In the genomic region with DNA sequence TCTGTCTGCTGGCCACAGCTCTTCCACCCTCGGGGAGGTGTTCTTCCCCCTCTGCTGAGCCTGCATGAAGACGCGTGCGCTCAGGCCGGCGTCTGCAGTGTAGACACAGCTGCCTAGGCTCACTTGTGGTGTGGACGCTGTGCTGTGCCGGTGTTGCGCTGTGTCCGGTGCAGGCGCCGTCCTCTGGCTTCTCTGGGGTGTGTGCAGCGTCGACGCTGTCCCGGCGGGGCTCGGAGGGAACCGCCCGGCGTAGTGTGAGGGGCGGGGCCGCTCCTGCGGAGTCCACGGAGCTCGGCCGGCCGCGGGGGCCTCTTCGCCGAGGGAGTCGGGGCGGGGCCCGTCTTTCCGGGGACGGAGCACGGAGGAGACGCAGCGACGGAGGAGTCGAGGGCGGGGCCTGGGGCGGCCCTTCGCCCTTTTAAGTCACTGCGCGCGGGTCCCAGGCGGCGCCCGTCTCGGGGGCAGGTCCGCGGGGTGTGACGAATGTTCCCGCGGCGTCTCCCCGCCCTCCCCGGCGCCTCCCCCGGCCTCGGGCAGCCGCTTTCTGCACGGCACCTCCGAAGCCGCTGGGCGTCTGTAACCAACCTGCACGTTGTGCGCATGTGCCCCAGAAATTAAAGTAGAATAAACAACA, we compare ENCODE assay signal across 1 cellular context.
TF ChIP-seq lines count a peak whose summit lies in the region.

No MANE protein-coding gene starts in this region.

TF ChIP-seq in HEK293, 187 proteins besides CTCF, POLR2A, EP300 and RAD21 (continued from another document and continues in another):
- TF ChIP-seq, protein P1, sequence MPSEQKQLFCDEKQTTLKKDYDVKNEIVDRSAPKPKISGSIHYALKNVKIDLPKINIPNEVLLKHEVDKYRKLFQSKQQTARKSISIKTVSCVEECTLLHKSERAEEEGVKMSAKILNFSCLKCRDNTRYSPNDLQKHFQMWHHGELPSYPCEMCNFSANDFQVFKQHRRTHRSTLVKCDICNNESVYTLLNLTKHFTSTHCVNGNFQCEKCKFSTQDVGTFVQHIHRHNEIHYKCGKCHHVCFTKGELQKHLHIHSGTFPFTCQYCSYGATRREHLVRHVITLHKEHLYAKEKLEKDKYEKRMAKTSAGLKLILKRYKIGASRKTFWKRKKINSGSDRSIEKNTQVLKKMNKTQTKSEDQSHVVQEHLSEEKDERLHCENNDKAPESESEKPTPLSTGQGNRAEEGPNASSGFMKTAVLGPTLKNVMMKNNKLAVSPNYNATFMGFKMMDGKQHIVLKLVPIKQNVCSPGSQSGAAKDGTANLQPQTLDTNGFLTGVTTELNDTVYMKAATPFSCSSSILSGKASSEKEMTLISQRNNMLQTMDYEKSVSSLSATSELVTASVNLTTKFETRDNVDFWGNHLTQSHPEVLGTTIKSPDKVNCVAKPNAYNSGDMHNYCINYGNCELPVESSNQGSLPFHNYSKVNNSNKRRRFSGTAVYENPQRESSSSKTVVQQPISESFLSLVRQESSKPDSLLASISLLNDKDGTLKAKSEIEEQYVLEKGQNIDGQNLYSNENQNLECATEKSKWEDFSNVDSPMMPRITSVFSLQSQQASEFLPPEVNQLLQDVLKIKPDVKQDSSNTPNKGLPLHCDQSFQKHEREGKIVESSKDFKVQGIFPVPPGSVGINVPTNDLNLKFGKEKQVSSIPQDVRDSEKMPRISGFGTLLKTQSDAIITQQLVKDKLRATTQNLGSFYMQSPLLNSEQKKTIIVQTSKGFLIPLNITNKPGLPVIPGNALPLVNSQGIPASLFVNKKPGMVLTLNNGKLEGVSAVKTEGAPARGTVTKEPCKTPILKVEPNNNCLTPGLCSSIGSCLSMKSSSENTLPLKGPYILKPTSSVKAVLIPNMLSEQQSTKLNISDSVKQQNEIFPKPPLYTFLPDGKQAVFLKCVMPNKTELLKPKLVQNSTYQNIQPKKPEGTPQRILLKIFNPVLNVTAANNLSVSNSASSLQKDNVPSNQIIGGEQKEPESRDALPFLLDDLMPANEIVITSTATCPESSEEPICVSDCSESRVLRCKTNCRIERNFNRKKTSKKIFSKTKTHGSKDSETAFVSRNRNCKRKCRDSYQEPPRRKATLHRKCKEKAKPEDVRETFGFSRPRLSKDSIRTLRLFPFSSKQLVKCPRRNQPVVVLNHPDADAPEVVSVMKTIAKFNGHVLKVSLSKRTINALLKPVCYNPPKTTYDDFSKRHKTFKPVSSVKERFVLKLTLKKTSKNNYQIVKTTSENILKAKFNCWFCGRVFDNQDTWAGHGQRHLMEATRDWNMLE (tag by site-specific recombination; conservative IDR thresholded peaks at IDR 0.05; ENCODE audit: low read depth), result no peak
- TF ChIP-seq ZBTB8A (tag by site-specific recombination; IDR thresholded peaks at IDR 0.05), result peak; percentile 95
- TF ChIP-seq, protein P2, sequence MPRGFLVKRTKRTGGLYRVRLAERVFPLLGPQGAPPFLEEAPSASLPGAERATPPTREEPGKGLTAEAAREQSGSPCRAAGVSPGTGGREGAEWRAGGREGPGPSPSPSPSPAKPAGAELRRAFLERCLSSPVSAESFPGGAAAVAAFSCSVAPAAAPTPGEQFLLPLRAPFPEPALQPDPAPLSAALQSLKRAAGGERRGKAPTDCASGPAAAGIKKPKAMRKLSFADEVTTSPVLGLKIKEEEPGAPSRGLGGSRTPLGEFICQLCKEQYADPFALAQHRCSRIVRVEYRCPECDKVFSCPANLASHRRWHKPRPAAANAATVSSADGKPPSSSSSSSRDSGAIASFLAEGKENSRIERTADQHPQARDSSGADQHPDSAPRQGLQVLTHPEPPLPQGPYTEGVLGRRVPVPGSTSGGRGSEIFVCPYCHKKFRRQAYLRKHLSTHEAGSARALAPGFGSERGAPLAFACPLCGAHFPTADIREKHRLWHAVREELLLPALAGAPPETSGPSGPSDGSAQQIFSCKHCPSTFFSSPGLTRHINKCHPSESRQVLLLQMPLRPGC (tag by site-specific recombination; IDR thresholded peaks at IDR 0.05), result no peak
- TF ChIP-seq ZNF23 (tag by site-specific recombination; IDR thresholded peaks at IDR 0.05; ENCODE audit: borderline replicate concordance), result no peak
- TF ChIP-seq ZNF843 (tag by site-specific recombination; IDR thresholded peaks at IDR 0.05), result no peak
- TF ChIP-seq ZNF510 (tag by site-specific recombination; IDR thresholded peaks at IDR 0.05; ENCODE audit: insufficient replicate concordance), result no peak
- peak; percentile 85 for TF ChIP-seq KLF10 (tag by site-specific recombination; IDR thresholded peaks at IDR 0.05)
- TF ChIP-seq, protein P3, sequence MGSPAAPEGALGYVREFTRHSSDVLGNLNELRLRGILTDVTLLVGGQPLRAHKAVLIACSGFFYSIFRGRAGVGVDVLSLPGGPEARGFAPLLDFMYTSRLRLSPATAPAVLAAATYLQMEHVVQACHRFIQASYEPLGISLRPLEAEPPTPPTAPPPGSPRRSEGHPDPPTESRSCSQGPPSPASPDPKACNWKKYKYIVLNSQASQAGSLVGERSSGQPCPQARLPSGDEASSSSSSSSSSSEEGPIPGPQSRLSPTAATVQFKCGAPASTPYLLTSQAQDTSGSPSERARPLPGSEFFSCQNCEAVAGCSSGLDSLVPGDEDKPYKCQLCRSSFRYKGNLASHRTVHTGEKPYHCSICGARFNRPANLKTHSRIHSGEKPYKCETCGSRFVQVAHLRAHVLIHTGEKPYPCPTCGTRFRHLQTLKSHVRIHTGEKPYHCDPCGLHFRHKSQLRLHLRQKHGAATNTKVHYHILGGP (tag by site-specific recombination; IDR thresholded peaks at IDR 0.05), result no peak
- TF ChIP-seq, protein P4, sequence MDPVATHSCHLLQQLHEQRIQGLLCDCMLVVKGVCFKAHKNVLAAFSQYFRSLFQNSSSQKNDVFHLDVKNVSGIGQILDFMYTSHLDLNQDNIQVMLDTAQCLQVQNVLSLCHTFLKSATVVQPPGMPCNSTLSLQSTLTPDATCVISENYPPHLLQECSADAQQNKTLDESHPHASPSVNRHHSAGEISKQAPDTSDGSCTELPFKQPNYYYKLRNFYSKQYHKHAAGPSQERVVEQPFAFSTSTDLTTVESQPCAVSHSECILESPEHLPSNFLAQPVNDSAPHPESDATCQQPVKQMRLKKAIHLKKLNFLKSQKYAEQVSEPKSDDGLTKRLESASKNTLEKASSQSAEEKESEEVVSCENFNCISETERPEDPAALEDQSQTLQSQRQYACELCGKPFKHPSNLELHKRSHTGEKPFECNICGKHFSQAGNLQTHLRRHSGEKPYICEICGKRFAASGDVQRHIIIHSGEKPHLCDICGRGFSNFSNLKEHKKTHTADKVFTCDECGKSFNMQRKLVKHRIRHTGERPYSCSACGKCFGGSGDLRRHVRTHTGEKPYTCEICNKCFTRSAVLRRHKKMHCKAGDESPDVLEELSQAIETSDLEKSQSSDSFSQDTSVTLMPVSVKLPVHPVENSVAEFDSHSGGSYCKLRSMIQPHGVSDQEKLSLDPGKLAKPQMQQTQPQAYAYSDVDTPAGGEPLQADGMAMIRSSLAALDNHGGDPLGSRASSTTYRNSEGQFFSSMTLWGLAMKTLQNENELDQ (tag by site-specific recombination; IDR thresholded peaks at IDR 0.05; ENCODE audit: low read depth), result no peak
- no peak for TF ChIP-seq REPIN1 (tag by site-specific recombination; IDR thresholded peaks at IDR 0.05; ENCODE audit: low read depth)
- no peak for TF ChIP-seq ZNF114 (tag by site-specific recombination; IDR thresholded peaks at IDR 0.05)
- TF ChIP-seq ZNF837 (tag by site-specific recombination; IDR thresholded peaks at IDR 0.05), result no peak
- no peak for TF ChIP-seq ZNF211 (tag by site-specific recombination; IDR thresholded peaks at IDR 0.05; ENCODE audit: low read depth)
- TF ChIP-seq ZNF223 (tag by site-specific recombination; IDR thresholded peaks at IDR 0.05), result no peak
- TF ChIP-seq ZNF274 (IDR thresholded peaks at IDR 0.05; ENCODE audit: low read length), result no peak
- no peak for TF ChIP-seq ZNF274 (tag by site-specific recombination; IDR thresholded peaks at IDR 0.05; ENCODE audit: borderline replicate concordance)
- TF ChIP-seq ZNF354C (tag by site-specific recombination; IDR thresholded peaks at IDR 0.05; ENCODE audit: borderline replicate concordance, low read depth), result no peak
- TF ChIP-seq ZNF155 (tag by site-specific recombination; IDR thresholded peaks at IDR 0.05), result no peak
- TF ChIP-seq, protein P5, sequence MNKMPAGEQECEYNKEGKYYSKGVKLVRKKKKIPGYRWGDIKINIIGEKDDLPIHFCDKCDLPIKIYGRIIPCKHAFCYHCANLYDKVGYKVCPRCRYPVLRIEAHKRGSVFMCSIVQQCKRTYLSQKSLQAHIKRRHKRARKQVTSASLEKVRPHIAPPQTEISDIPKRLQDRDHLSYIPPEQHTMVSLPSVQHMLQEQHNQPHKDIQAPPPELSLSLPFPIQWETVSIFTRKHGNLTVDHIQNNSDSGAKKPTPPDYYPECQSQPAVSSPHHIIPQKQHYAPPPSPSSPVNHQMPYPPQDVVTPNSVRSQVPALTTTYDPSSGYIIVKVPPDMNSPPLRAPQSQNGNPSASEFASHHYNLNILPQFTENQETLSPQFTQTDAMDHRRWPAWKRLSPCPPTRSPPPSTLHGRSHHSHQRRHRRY (tag by site-specific recombination; IDR thresholded peaks at IDR 0.05), result no peak
- no peak for TF ChIP-seq ZXDB (tag by site-specific recombination; IDR thresholded peaks at IDR 0.05)
- TF ChIP-seq SP7 (tag by site-specific recombination; IDR thresholded peaks at IDR 0.05), result peak; percentile 43; the same call in 1 of the 2 replicates
- no peak for TF ChIP-seq ZBTB7A (tag by site-specific recombination; IDR thresholded peaks at IDR 0.05; ENCODE audit: low read depth)
- no peak for TF ChIP-seq ZNF529 (tag by site-specific recombination; IDR thresholded peaks at IDR 0.05; ENCODE audit: insufficient replicate concordance)
- no peak for TF ChIP-seq ZNF624 (tag by site-specific recombination; IDR thresholded peaks at IDR 0.05)
- TF ChIP-seq ZNF202 (tag by site-specific recombination; IDR thresholded peaks at IDR 0.05; ENCODE audit: borderline replicate concordance), result no peak
- TF ChIP-seq ZSCAN16 (tag by site-specific recombination; IDR thresholded peaks at IDR 0.05), result no peak
- peak; percentile 62; the same call in 1 of the 2 replicates for TF ChIP-seq ZBTB20 (tag by site-specific recombination; IDR thresholded peaks at IDR 0.05)
- no peak for TF ChIP-seq ZNF169 (tag by site-specific recombination; IDR thresholded peaks at IDR 0.05)
- no peak; the same call in 1 of the 2 replicates for TF ChIP-seq ZFHX2 (tag by site-specific recombination; conservative IDR thresholded peaks at IDR 0.05)
- TF ChIP-seq FEZF1 (tag by site-specific recombination; IDR thresholded peaks at IDR 0.05), result no peak
- TF ChIP-seq ZNF629 (tag by site-specific recombination; IDR thresholded peaks at IDR 0.05), result peak; percentile 43; the same call in 1 of the 2 replicates
- no peak for TF ChIP-seq ZSCAN23 (tag by site-specific recombination; IDR thresholded peaks at IDR 0.05)
- TF ChIP-seq, protein P6, sequence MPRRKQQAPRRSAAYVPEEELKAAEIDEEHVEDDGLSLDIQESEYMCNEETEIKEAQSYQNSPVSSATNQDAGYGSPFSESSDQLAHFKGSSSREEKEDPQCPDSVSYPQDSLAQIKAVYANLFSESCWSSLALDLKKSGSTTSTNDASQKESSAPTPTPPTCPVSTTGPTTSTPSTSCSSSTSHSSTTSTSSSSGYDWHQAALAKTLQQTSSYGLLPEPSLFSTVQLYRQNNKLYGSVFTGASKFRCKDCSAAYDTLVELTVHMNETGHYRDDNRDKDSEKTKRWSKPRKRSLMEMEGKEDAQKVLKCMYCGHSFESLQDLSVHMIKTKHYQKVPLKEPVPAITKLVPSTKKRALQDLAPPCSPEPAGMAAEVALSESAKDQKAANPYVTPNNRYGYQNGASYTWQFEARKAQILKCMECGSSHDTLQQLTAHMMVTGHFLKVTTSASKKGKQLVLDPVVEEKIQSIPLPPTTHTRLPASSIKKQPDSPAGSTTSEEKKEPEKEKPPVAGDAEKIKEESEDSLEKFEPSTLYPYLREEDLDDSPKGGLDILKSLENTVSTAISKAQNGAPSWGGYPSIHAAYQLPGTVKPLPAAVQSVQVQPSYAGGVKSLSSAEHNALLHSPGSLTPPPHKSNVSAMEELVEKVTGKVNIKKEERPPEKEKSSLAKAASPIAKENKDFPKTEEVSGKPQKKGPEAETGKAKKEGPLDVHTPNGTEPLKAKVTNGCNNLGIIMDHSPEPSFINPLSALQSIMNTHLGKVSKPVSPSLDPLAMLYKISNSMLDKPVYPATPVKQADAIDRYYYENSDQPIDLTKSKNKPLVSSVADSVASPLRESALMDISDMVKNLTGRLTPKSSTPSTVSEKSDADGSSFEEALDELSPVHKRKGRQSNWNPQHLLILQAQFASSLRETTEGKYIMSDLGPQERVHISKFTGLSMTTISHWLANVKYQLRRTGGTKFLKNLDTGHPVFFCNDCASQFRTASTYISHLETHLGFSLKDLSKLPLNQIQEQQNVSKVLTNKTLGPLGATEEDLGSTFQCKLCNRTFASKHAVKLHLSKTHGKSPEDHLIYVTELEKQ (tag by site-specific recombination; IDR thresholded peaks at IDR 0.05; ENCODE audit: borderline replicate concordance), result no peak
- no peak for TF ChIP-seq ZNF785 (tag by site-specific recombination; IDR thresholded peaks at IDR 0.05)
- no peak for TF ChIP-seq ZNF654 (tag by site-specific recombination; IDR thresholded peaks at IDR 0.05; ENCODE audit: low read depth)
- no peak for TF ChIP-seq ZNF184 (tag by site-specific recombination; IDR thresholded peaks at IDR 0.05)
- TF ChIP-seq, protein P7, sequence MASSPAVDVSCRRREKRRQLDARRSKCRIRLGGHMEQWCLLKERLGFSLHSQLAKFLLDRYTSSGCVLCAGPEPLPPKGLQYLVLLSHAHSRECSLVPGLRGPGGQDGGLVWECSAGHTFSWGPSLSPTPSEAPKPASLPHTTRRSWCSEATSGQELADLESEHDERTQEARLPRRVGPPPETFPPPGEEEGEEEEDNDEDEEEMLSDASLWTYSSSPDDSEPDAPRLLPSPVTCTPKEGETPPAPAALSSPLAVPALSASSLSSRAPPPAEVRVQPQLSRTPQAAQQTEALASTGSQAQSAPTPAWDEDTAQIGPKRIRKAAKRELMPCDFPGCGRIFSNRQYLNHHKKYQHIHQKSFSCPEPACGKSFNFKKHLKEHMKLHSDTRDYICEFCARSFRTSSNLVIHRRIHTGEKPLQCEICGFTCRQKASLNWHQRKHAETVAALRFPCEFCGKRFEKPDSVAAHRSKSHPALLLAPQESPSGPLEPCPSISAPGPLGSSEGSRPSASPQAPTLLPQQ (tag by site-specific recombination; IDR thresholded peaks at IDR 0.05), result peak; percentile 98
- TF ChIP-seq HOXA7 (CRISPR knock-in tag; IDR thresholded peaks at IDR 0.05; ENCODE audit: borderline replicate concordance), result no peak
- no peak for TF ChIP-seq ZNF133 (tag by site-specific recombination; IDR thresholded peaks at IDR 0.05)
- TF ChIP-seq GLI4 (tag by site-specific recombination; IDR thresholded peaks at IDR 0.05), result no peak
- TF ChIP-seq, protein P8, sequence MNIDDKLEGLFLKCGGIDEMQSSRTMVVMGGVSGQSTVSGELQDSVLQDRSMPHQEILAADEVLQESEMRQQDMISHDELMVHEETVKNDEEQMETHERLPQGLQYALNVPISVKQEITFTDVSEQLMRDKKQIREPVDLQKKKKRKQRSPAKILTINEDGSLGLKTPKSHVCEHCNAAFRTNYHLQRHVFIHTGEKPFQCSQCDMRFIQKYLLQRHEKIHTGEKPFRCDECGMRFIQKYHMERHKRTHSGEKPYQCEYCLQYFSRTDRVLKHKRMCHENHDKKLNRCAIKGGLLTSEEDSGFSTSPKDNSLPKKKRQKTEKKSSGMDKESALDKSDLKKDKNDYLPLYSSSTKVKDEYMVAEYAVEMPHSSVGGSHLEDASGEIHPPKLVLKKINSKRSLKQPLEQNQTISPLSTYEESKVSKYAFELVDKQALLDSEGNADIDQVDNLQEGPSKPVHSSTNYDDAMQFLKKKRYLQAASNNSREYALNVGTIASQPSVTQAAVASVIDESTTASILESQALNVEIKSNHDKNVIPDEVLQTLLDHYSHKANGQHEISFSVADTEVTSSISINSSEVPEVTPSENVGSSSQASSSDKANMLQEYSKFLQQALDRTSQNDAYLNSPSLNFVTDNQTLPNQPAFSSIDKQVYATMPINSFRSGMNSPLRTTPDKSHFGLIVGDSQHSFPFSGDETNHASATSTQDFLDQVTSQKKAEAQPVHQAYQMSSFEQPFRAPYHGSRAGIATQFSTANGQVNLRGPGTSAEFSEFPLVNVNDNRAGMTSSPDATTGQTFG (tag by site-specific recombination; IDR thresholded peaks at IDR 0.05; ENCODE audit: borderline replicate concordance), result no peak
